ENCODE assay signal across 3 cellular contexts in the genomic region with DNA sequence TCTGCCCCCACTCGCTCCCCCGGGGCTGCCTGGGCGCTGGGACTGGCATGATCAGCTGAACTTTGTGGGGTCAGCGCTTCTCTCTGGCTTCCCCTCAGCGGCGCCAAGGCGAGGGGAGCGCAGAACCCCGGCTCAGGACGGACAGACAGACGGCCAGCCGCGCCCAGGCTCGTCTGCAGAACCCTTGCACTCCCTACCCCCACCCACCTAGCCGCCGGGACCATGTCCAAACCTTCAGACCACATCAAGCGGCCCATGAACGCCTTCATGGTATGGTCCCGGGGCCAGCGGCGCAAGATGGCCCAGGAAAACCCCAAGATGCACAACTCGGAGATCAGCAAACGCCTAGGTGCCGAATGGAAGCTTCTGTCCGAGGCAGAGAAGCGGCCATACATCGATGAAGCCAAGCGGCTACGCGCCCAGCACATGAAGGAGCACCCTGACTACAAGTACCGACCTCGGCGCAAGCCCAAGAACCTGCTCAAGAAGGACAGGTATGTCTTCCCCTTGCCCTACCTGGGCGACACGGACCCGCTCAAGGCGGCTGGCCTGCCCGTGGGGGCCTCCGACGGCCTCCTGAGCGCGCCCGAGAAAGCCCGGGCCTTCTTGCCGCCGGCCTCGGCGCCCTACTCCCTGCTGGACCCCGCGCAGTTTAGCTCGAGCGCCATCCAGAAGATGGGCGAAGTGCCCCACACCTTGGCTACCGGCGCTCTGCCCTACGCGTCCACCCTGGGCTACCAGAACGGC.
A peak's percentile ranks its signal among the peaks of the same experiment; 100 is the strongest.
TF ChIP-seq lines count a peak whose summit lies in the region.

No MANE protein-coding gene starts in this region.

TF ChIP-seq in A549, 52 proteins besides CTCF, POLR2A, EP300 and RAD21:
- TF ChIP-seq CHD4 (IDR thresholded peaks at IDR 0.05; ENCODE audit: borderline replicate concordance) (no peak), NPAS2 (CRISPR knock-in tag; IDR thresholded peaks at IDR 0.05; ENCODE audit: borderline replicate concordance) (no peak), FOSL2 (IDR thresholded peaks at IDR 0.05) (no peak), FOSL2 (CRISPR knock-in tag; IDR thresholded peaks at IDR 0.05) (no peak), KDM1A (IDR thresholded peaks at IDR 0.05; ENCODE audit: low read depth) (no peak), NFE2L2 (conservative IDR thresholded peaks at IDR 0.05; ENCODE audit: low read length) (no peak), RCOR1 (IDR thresholded peaks at IDR 0.05; ENCODE audit: low read depth, low read length) (no peak), MYC (IDR thresholded peaks at IDR 0.05; ENCODE audit: borderline replicate concordance, low read length) (no peak), POLR2AphosphoS2 (conservative IDR thresholded peaks at IDR 0.05; ENCODE audit: low read length) (no peak), ESRRA (IDR thresholded peaks at IDR 0.05; ENCODE audit: borderline replicate concordance, low read length) (no peak), ZSCAN20 (CRISPR knock-in tag; IDR thresholded peaks at IDR 0.05) (no peak), HEYL (CRISPR knock-in tag; IDR thresholded peaks at IDR 0.05) (no peak), CBX8 (IDR thresholded peaks at IDR 0.05) (no peak), HDAC2 (IDR thresholded peaks at IDR 0.05) (no peak), SMC3 (IDR thresholded peaks at IDR 0.05) (no peak)
- TF ChIP-seq, protein P1, sequence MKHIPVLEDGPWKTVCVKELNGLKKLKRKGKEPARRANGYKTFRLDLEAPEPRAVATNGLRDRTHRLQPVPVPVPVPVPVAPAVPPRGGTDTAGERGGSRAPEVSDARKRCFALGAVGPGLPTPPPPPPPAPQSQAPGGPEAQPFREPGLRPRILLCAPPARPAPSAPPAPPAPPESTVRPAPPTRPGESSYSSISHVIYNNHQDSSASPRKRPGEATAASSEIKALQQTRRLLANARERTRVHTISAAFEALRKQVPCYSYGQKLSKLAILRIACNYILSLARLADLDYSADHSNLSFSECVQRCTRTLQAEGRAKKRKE (CRISPR knock-in tag; IDR thresholded peaks at IDR 0.05; ENCODE audit: low read depth): no peak

TF ChIP-seq in H1, 55 proteins besides CTCF, POLR2A, EP300 and RAD21:
- TF ChIP-seq JUND (IDR thresholded peaks at IDR 0.05; ENCODE audit: low read length): no peak
- TF ChIP-seq KDM4A (IDR thresholded peaks at IDR 0.05; ENCODE audit: low read depth, low read length, severe bottlenecking): peak; percentile 41

TF ChIP-seq in HepG2, 621 proteins besides CTCF, POLR2A, EP300 and RAD21:
- no peak for TF ChIP-seq THYN1 (CRISPR knock-in tag; IDR thresholded peaks at IDR 0.05; ENCODE audit: borderline replicate concordance, low read depth)
TF ChIP-seq in HepG2: peak in this region for 0.
